In genomic region chr9:130693426-130694191, GRCh38 we compare ENCODE assay signal across 1 cellular context.
TF ChIP-seq lines count a peak whose summit lies in the region.

A gene with protein sequence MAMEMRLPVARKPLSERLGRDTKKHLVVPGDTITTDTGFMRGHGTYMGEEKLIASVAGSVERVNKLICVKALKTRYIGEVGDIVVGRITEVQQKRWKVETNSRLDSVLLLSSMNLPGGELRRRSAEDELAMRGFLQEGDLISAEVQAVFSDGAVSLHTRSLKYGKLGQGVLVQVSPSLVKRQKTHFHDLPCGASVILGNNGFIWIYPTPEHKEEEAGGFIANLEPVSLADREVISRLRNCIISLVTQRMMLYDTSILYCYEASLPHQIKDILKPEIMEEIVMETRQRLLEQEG (plus strand): TSS chr9:130693780. CDS start chr9:130693792, 12 bp downstream.

TF ChIP-seq in HepG2, 621 proteins besides CTCF, POLR2A, EP300 and RAD21 (continued from another document and continues in another):
- TF ChIP-seq, protein P1, sequence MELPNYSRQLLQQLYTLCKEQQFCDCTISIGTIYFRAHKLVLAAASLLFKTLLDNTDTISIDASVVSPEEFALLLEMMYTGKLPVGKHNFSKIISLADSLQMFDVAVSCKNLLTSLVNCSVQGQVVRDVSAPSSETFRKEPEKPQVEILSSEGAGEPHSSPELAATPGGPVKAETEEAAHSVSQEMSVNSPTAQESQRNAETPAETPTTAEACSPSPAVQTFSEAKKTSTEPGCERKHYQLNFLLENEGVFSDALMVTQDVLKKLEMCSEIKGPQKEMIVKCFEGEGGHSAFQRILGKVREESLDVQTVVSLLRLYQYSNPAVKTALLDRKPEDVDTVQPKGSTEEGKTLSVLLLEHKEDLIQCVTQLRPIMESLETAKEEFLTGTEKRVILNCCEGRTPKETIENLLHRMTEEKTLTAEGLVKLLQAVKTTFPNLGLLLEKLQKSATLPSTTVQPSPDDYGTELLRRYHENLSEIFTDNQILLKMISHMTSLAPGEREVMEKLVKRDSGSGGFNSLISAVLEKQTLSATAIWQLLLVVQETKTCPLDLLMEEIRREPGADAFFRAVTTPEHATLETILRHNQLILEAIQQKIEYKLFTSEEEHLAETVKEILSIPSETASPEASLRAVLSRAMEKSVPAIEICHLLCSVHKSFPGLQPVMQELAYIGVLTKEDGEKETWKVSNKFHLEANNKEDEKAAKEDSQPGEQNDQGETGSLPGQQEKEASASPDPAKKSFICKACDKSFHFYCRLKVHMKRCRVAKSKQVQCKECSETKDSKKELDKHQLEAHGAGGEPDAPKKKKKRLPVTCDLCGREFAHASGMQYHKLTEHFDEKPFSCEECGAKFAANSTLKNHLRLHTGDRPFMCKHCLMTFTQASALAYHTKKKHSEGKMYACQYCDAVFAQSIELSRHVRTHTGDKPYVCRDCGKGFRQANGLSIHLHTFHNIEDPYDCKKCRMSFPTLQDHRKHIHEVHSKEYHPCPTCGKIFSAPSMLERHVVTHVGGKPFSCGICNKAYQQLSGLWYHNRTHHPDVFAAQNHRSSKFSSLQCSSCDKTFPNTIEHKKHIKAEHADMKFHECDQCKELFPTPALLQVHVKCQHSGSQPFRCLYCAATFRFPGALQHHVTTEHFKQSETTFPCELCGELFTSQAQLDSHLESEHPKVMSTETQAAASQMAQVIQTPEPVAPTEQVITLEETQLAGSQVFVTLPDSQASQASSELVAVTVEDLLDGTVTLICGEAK (IDR thresholded peaks at IDR 0.05), result no peak
- TF ChIP-seq, protein P1 (CRISPR knock-in tag; IDR thresholded peaks at IDR 0.05), result peak; percentile 69; the same call in 1 of the 2 replicates
- peak; percentile 75; the same call in 1 of the 2 replicates for TF ChIP-seq HCFC1 (IDR thresholded peaks at IDR 0.05; ENCODE audit: low read depth, low read length)
- TF ChIP-seq ZNF546 (CRISPR knock-in tag; conservative IDR thresholded peaks at IDR 0.05), result no peak
- no peak for TF ChIP-seq ZNF17 (CRISPR knock-in tag; IDR thresholded peaks at IDR 0.05)
- TF ChIP-seq, protein P2, sequence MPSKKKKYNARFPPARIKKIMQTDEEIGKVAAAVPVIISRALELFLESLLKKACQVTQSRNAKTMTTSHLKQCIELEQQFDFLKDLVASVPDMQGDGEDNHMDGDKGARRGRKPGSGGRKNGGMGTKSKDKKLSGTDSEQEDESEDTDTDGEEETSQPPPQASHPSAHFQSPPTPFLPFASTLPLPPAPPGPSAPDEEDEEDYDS (CRISPR knock-in tag; IDR thresholded peaks at IDR 0.05), result peak; percentile 87
- no peak for TF ChIP-seq ZNF530 (CRISPR knock-in tag; IDR thresholded peaks at IDR 0.05; ENCODE audit: low read depth)
- 0 out of 2 replicates have a peak, but pooled peaks have one; percentile 66 for TF ChIP-seq MED13 (CRISPR knock-in tag; IDR thresholded peaks at IDR 0.05)
- no peak for TF ChIP-seq RBAK (CRISPR knock-in tag; IDR thresholded peaks at IDR 0.05)
- TF ChIP-seq ZNF234 (CRISPR knock-in tag; conservative IDR thresholded peaks at IDR 0.05), result no peak
- no peak for TF ChIP-seq JUND (CRISPR knock-in tag; IDR thresholded peaks at IDR 0.05)
- TF ChIP-seq NCOA5 (CRISPR knock-in tag; IDR thresholded peaks at IDR 0.05), result no peak
- no peak for TF ChIP-seq THYN1 (CRISPR knock-in tag; IDR thresholded peaks at IDR 0.05; ENCODE audit: borderline replicate concordance, low read depth)
- peak; percentile 82 for TF ChIP-seq ZNF709 (CRISPR knock-in tag; IDR thresholded peaks at IDR 0.05)
- no peak for TF ChIP-seq TEAD2 (CRISPR knock-in tag; IDR thresholded peaks at IDR 0.05)
- TF ChIP-seq XRCC5 (optimal IDR thresholded peaks at IDR 0.05; ENCODE audit: low read length), result no peak
- TF ChIP-seq ZNF777 (CRISPR knock-in tag; IDR thresholded peaks at IDR 0.05), result no peak
- TF ChIP-seq ZNF614 (CRISPR knock-in tag; IDR thresholded peaks at IDR 0.05; ENCODE audit: borderline replicate concordance), result peak; percentile 20; the same call in 1 of the 2 replicates
- TF ChIP-seq SMAD9 (CRISPR knock-in tag; IDR thresholded peaks at IDR 0.05), result no peak
- TF ChIP-seq ZNF737 (CRISPR knock-in tag; IDR thresholded peaks at IDR 0.05; ENCODE audit: borderline replicate concordance), result no peak
- no peak for TF ChIP-seq U2AF2 (IDR thresholded peaks at IDR 0.05; ENCODE audit: low read depth, low read length)
- no peak for TF ChIP-seq MBD4 (IDR thresholded peaks at IDR 0.05; ENCODE audit: borderline replicate concordance, low read length)
- no peak for TF ChIP-seq ZBTB26 (CRISPR knock-in tag; IDR thresholded peaks at IDR 0.05; ENCODE audit: borderline replicate concordance)
- peak; percentile 62; the same call in 1 of the 2 replicates for TF ChIP-seq ONECUT2 (CRISPR knock-in tag; IDR thresholded peaks at IDR 0.05)
- TF ChIP-seq KLF13 (CRISPR knock-in tag; IDR thresholded peaks at IDR 0.05), result no peak
- peak; percentile 92; the same call in 1 of the 2 replicates for TF ChIP-seq NFKB2 (CRISPR knock-in tag; IDR thresholded peaks at IDR 0.05; ENCODE audit: borderline replicate concordance)
- no peak for TF ChIP-seq ZNF761 (CRISPR knock-in tag; conservative IDR thresholded peaks at IDR 0.05)
- no peak for TF ChIP-seq SMAD1 (CRISPR knock-in tag; IDR thresholded peaks at IDR 0.05; ENCODE audit: borderline replicate concordance, low read depth)
- TF ChIP-seq HDAC1 (CRISPR knock-in tag; IDR thresholded peaks at IDR 0.05), result peak; percentile 93
- TF ChIP-seq ZNF567 (CRISPR knock-in tag; IDR thresholded peaks at IDR 0.05; ENCODE audit: borderline replicate concordance), result 0 out of 2 replicates have a peak, but pooled peaks have one; percentile 27
- peak; percentile 97 for TF ChIP-seq FOXA3 (CRISPR knock-in tag; IDR thresholded peaks at IDR 0.05)
- peak; percentile 76; the same call in 1 of the 2 replicates for TF ChIP-seq ZSCAN21 (CRISPR knock-in tag; IDR thresholded peaks at IDR 0.05; ENCODE audit: borderline replicate concordance)
- TF ChIP-seq FOXJ3 (CRISPR knock-in tag; IDR thresholded peaks at IDR 0.05; ENCODE audit: borderline replicate concordance), result peak; percentile 71; the same call in 1 of the 2 replicates
- no peak for TF ChIP-seq ZBTB21 (CRISPR knock-in tag; IDR thresholded peaks at IDR 0.05)
- no peak for TF ChIP-seq RORA (CRISPR knock-in tag; IDR thresholded peaks at IDR 0.05)
- TF ChIP-seq, protein P3, sequence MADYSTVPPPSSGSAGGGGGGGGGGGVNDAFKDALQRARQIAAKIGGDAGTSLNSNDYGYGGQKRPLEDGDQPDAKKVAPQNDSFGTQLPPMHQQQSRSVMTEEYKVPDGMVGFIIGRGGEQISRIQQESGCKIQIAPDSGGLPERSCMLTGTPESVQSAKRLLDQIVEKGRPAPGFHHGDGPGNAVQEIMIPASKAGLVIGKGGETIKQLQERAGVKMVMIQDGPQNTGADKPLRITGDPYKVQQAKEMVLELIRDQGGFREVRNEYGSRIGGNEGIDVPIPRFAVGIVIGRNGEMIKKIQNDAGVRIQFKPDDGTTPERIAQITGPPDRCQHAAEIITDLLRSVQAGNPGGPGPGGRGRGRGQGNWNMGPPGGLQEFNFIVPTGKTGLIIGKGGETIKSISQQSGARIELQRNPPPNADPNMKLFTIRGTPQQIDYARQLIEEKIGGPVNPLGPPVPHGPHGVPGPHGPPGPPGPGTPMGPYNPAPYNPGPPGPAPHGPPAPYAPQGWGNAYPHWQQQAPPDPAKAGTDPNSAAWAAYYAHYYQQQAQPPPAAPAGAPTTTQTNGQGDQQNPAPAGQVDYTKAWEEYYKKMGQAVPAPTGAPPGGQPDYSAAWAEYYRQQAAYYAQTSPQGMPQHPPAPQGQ (CRISPR knock-in tag; IDR thresholded peaks at IDR 0.05; ENCODE audit: borderline replicate concordance), result no peak
- TF ChIP-seq TAF15 (IDR thresholded peaks at IDR 0.05; ENCODE audit: low read depth, low read length, poor library complexity, severe bottlenecking), result no peak
- TF ChIP-seq ESRRA (CRISPR knock-in tag; IDR thresholded peaks at IDR 0.05; ENCODE audit: low read depth), result no peak
- no peak for TF ChIP-seq HNRNPK (IDR thresholded peaks at IDR 0.05; ENCODE audit: low read depth, low read length, poor library complexity, severe bottlenecking)
- TF ChIP-seq SP5 (CRISPR knock-in tag; IDR thresholded peaks at IDR 0.05; ENCODE audit: borderline replicate concordance, low read depth), result peak; percentile 70; the same call in 1 of the 2 replicates
- no peak for TF ChIP-seq ZMAT5 (CRISPR knock-in tag; IDR thresholded peaks at IDR 0.05; ENCODE audit: borderline replicate concordance, low read depth)
- no peak for TF ChIP-seq TOE1 (CRISPR knock-in tag; IDR thresholded peaks at IDR 0.05)
- peak; percentile 62; the same call in 1 of the 2 replicates for TF ChIP-seq ZNF264 (CRISPR knock-in tag; IDR thresholded peaks at IDR 0.05)
- no peak for TF ChIP-seq NR1H2 (CRISPR knock-in tag; IDR thresholded peaks at IDR 0.05; ENCODE audit: borderline replicate concordance, low read depth)
- TF ChIP-seq RARG (CRISPR knock-in tag; IDR thresholded peaks at IDR 0.05; ENCODE audit: low read depth), result no peak
- TF ChIP-seq THAP9 (CRISPR knock-in tag; IDR thresholded peaks at IDR 0.05; ENCODE audit: borderline replicate concordance), result peak; percentile 82; the same call in 1 of the 2 replicates
- TF ChIP-seq KMT2A (CRISPR knock-in tag; IDR thresholded peaks at IDR 0.05), result peak; percentile 73
- TF ChIP-seq HMG20A (CRISPR knock-in tag; IDR thresholded peaks at IDR 0.05; ENCODE audit: borderline replicate concordance), result no peak
- TF ChIP-seq ZNF788 (CRISPR knock-in tag; IDR thresholded peaks at IDR 0.05; ENCODE audit: borderline replicate concordance), result peak; percentile 27; the same call in 1 of the 2 replicates
- TF ChIP-seq SNRNP70 (IDR thresholded peaks at IDR 0.05; ENCODE audit: low read depth, low read length), result no peak
- no peak for TF ChIP-seq ZNF180 (CRISPR knock-in tag; IDR thresholded peaks at IDR 0.05; ENCODE audit: borderline replicate concordance, low read depth)
